25 cellular contexts compared by ENCODE assay signal in genomic region chr3:128736598-128736997, GRCh38. TPM values are rescaled to one million over a fixed set of nuclear protein-coding genes. Genes with fewer than 3 reads are reported as not detected.
DNase-seq lines count a peak whose midpoint lies in the region; ATAC-seq and TF ChIP-seq lines count a peak whose summit lies in the region.
"Had no signal": no experiment of that assay in that cellular context is flagged by ENCODE, and none has a peak within 500 bp of the region (broad histone marks: within the 10 kb centered on the region; RNA-seq: fewer than 3 reads in every experiment).

No MANE protein-coding gene starts in this region.

- TF ChIP-seq CTCF in AG10803 (conservative IDR thresholded peaks at IDR 0.05; ENCODE audit: low read length) = no peak
- no peak for TF ChIP-seq CTCF in omental fat pad (IDR thresholded peaks at IDR 0.05)

- peak; percentile 60 for ATAC-seq in esophagus mucosa
- ATAC-seq in omental fat pad (ENCODE audit: low FRiP score) = peak; percentile 41
- no peak for ATAC-seq in GM18870 (IDR thresholded peaks at IDR 0.05; ENCODE audit: unreplicated experiment)
- ATAC-seq in GM19035 (IDR thresholded peaks at IDR 0.05; ENCODE audit: unreplicated experiment) = no peak
- ATAC-seq in HG02642 (IDR thresholded peaks at IDR 0.05; ENCODE audit: poor library complexity, unreplicated experiment) = no peak
- no peak for ATAC-seq in HG02938 (IDR thresholded peaks at IDR 0.05; ENCODE audit: unreplicated experiment)
- ATAC-seq: A549; activated CD4-positive, alpha-beta T cell treated with anti-CD3 and anti-CD28 coated beads for 36 hours; activated T-cell treated with anti-CD3 and anti-CD28 coated beads, Interleukin-2, amount 50 U/mL, for 4 hours; lower lobe of right lung had no signal

- no peak overlapping the region for H3K4me3 ChIP-seq in AG10803 (ENCODE audit: low read length)
- H3K4me3 ChIP-seq: A549, HAP-1, lower lobe of right lung, SJCRH30, spleen, tibial nerve had no signal

- DNase-seq in AG10803 (ENCODE audit: low read depth) (peak; percentile 64), M059J (ENCODE audit: low read depth) (peak; percentile 37), omental fat pad (ENCODE audit: low spot score) (no peak)
- DNase-seq: activated CD4-positive, alpha-beta T cell treated with anti-CD3 and anti-CD28 coated beads for 36 hours; activated naive CD4-positive, alpha-beta T cell; activated T-cell treated with anti-CD3 and anti-CD28 coated beads, Interleukin-2, amount 50 U/mL, for 4 hours; amniotic stem cell; dermis blood vessel endothelial cell; islet precursor cell; KG1; lower lobe of right lung; NCI-H187; NCI-H226; NCI-H82; SJCRH30; spleen; stimulated activated CD4-positive, alpha-beta T cell treated with anti-CD3 and anti-CD28 coated beads, Interleukin-4, amount 100 ng/mL, for 4 hours had no signal

RNA-seq across cellular contexts. Expression of gene RAB7A, which starts 10.6 kb away (rescaled TPM):
- total RNA-seq in M059J (2014; rRNA removed; shearing (Covaris generic)) = 109 and 116 TPM in 2 replicates
- total RNA-seq in esophagus mucosa (231 TPM), omental fat pad (100 to 1,000 TPM; 125 to 170 (median 135) TPM)

Comparison
In these comparisons a context has a peak if more than half of its experiments do, and no peak if none do; other contexts are left out.
1. ATAC-seq: peak in esophagus mucosa (single experiment) and omental fat pad (single experiment); none in GM18870 (single experiment), GM19035 (single experiment), HG02642 (single experiment) and HG02938 (single experiment).